Comparison of ENCODE assay signal across 10 cellular contexts in genomic region chrX:153647461-153648357, GRCh38. TPM values are rescaled to one million over a fixed set of nuclear protein-coding genes. Genes with fewer than 3 reads are reported as not detected.
DNase-seq lines count a peak whose midpoint lies in the region; ATAC-seq and TF ChIP-seq lines count a peak whose summit lies in the region.
"Had no signal": no experiment of that assay in that cellular context is flagged by ENCODE, and none has a peak within 500 bp of the region (broad histone marks: within the 10 kb centered on the region; RNA-seq: fewer than 3 reads in every experiment).

No MANE protein-coding gene starts in this region.

- H3K27me3 Mint-ChIP-seq in brain, result peaks cover 44% of the 10 kb centered on the region

- no peaks in the 10 kb centered on the region for H3K27me3 ChIP-seq in aorta (ENCODE audit: control insufficient read depth in 1 of 2, insufficient read depth in 2 of 2, low read length in 1 of 2)
- peaks cover 25% of the 10 kb centered on the region for H3K27me3 ChIP-seq in A673 (replicated peaks; ENCODE audit: insufficient read depth, low read depth, low read length, poor library complexity)

- peaks cover 0 to 26% (median 5%) of the 10 kb centered on the region in 5 experiments for H3K9me3 Mint-ChIP-seq in brain
- H3K9me3 Mint-ChIP-seq: central memory CD8-positive, alpha-beta T cell had no signal

- H3K27ac ChIP-seq in aorta (ENCODE audit: low read depth in 1 of 2, low read length in 2 of 2), result no peak overlapping the region
- H3K27ac ChIP-seq in A673 (ENCODE audit: low read depth, low read length, poor library complexity, severe bottlenecking), result no peak overlapping the region

- H3K4me3 Mint-ChIP-seq in brain, result peak overlapping the region in 3 of 5 experiments; percentile 31 to 66 (median 45)
- H3K4me3 Mint-ChIP-seq: central memory CD8-positive, alpha-beta T cell had no signal

- peaks cover 4% of the 10 kb centered on the region for H3K4me1 Mint-ChIP-seq in brain

- TF ChIP-seq CTCF in brain (conservative IDR thresholded peaks at IDR 0.05) (no peak), A673 (conservative IDR thresholded peaks at IDR 0.05; ENCODE audit: low read depth, low read length) (no peak)

- no TSS peak for BruUV-seq in A673 (replicated peaks; lab: Mats Ljungman, UMichigan)

- POLR2A ChIA-PET in A673 (lab: Charles Lee; ENCODE audit: low non-redundant PET), result no interaction called here

- ATAC-seq in left cardiac atrium (no peak), left ventricle myocardium superior (no peak), aorta (ENCODE audit: low FRiP score) (no peak), GM21576 (IDR thresholded peaks at IDR 0.05; ENCODE audit: unreplicated experiment) (no peak)

- CTCF ChIA-PET in A673 (lab: Charles Lee), result interaction anchor here (0.9 kb wide), 1 partner anchor 8 kb away, joined by 3 read pairs; no protein-coding TSS in a partner anchor

- intact Hi-C loops in left cardiac atrium (cut with DNase I), result loop anchor here in 1 of 2 donors (10.0 kb wide), 1 partner anchor 93 kb away; no protein-coding TSS in a partner anchor
- intact Hi-C loops in left ventricle myocardium superior (cut with micrococcal nuclease), result no loop called here
- intact Hi-C loops in aorta (cut with DNase I), result no loop called here
- intact Hi-C loops in A673 (cut with micrococcal nuclease; ENCODE audit: unreplicated experiment), result loop anchor here (1.0 to 2.0 kb wide), 2 partner anchors 21 to 77 kb away; partner anchors contain the start of genes ABCD1 and BCAP31

- H3K36me3 Mint-ChIP-seq in brain, result no peaks in the 10 kb centered on the region

- WGBS in aorta, 2 donors, result 6 to 37% methylated on average over 58 to 85 of the region's 85 CpGs

- H3K4me1 ChIP-seq in aorta (ENCODE audit: control insufficient read depth in 1 of 2, insufficient read depth in 2 of 2, low read length in 2 of 2) (no peaks in the 10 kb centered on the region), A673 (ENCODE audit: insufficient read depth, low read length, poor library complexity, severe bottlenecking) (no peaks in the 10 kb centered on the region)

- no peaks in the 10 kb centered on the region for H3K36me3 ChIP-seq in aorta (ENCODE audit: control insufficient read depth in 1 of 2, insufficient read depth in 2 of 2, low read length in 1 of 2)
- no peaks in the 10 kb centered on the region for H3K36me3 ChIP-seq in A673 (ENCODE audit: insufficient read depth, low read length, poor library complexity, severe bottlenecking)

- H3K4me3 ChIP-seq in aorta (ENCODE audit: low read length in 2 of 2) (no peak overlapping the region), A673 (ENCODE audit: low read depth, low read length, poor library complexity, severe bottlenecking) (no peak overlapping the region)

- H3K9me3 ChIP-seq in aorta (ENCODE audit: control insufficient read depth, low read length) (no peaks in the 10 kb centered on the region), A673 (ENCODE audit: low read depth, low read length, poor library complexity, severe bottlenecking) (no peaks in the 10 kb centered on the region)

- DNase-seq in left cardiac atrium, result peak; percentile 22
- no peak for DNase-seq in left ventricle myocardium superior
- DNase-seq in mesenteric fat pad (ENCODE audit: low spot score), result peak; percentile 87
- DNase-seq in aorta, result peak; percentile 35 to 70
- DNase-seq in H4 (ENCODE audit: low spot score), result no peak
- DNase-seq in A673 (ENCODE audit: low spot score), result no peak
- DNase-seq: AML-193 had no signal

- no peak overlapping the region for H3K27ac Mint-ChIP-seq in brain

RNA-seq across cellular contexts. Expression of gene DUSP9, which starts 0.7 kb away (rescaled TPM):
- total RNA-seq in left cardiac atrium (not detected), left ventricle myocardium superior (0.10 TPM), mesenteric fat pad (0.39 TPM), aorta (not detected), A673 (2021) (0.92 and 1.4 TPM in 2 replicates)
- polyA plus RNA-seq in brain (ENCODE audit: insufficient read depth, low read depth, low replicate concordance) (0.81 TPM), aorta (not detected)
- 1.3 and 3.2 TPM in 2 replicates for total RNA-seq in H4 (2014; rRNA removed; shearing (Covaris generic))

RNA-seq across cellular contexts. Expression of gene PNCK, which starts 25.9 kb away (rescaled TPM):
- total RNA-seq in left cardiac atrium (10 to 100 TPM in 1 of 2 donors, 1 to 10 TPM in 1; 9.7 to 14.6 TPM), left ventricle myocardium superior (14.5 TPM), mesenteric fat pad (1.4 TPM), aorta (1 to 10 TPM; 4.3 to 4.9 TPM), A673 (2021) (0.52 and 0.60 TPM in 2 replicates)
- polyA plus RNA-seq in brain (ENCODE audit: insufficient read depth, low read depth, low replicate concordance) (24.5 TPM), aorta (1 to 10 TPM in 1 of 2 donors, not detected in 1; 3.0 TPM)
- total RNA-seq in H4 (2014; rRNA removed; shearing (Covaris generic)), result 0.70 and 4.4 TPM in 2 replicates

RNA-seq across cellular contexts. Expression of gene SLC6A8, which starts 40.0 kb away (rescaled TPM):
- total RNA-seq in left cardiac atrium, result 100 to 1,000 TPM; 107 to 134 TPM
- 208 TPM for total RNA-seq in left ventricle myocardium superior
- 80.5 TPM for polyA plus RNA-seq in brain (ENCODE audit: insufficient read depth, low read depth, low replicate concordance)
- 45.9 TPM for total RNA-seq in mesenteric fat pad
- 10 to 100 TPM; 16.2 to 26.7 TPM for total RNA-seq in aorta
- 10 to 100 TPM; 13.9 to 14.7 TPM for polyA plus RNA-seq in aorta
- total RNA-seq in H4 (2014; rRNA removed; shearing (Covaris generic)), result 21.7 and 43.3 TPM in 2 replicates
- total RNA-seq in A673 (2021), result 41.4 and 49.8 TPM in 2 replicates

RNA-seq across cellular contexts. Expression of gene CCNQ, which starts 48.8 kb away (rescaled TPM):
- total RNA-seq in left cardiac atrium, result 10 to 100 TPM; 31.4 to 31.8 TPM
- 42.5 TPM for total RNA-seq in left ventricle myocardium superior
- polyA plus RNA-seq in brain (ENCODE audit: insufficient read depth, low read depth, low replicate concordance), result 32.1 TPM
- total RNA-seq in mesenteric fat pad, result 16.3 TPM
- total RNA-seq in aorta, result 10 to 100 TPM; 13.5 to 13.6 TPM
- polyA plus RNA-seq in aorta, result 10 to 100 TPM; 28.8 to 40.3 TPM
- total RNA-seq in H4 (2014; rRNA removed; shearing (Covaris generic)), result 31.4 and 36.2 TPM in 2 replicates
- total RNA-seq in A673 (2021), result 27.1 and 32.4 TPM in 2 replicates

Comparison
In these comparisons a context has a peak if more than half of its experiments do, and no peak if none do; other contexts are left out.
1. DNase-seq: peak in left cardiac atrium (single experiment), mesenteric fat pad (single experiment) and aorta (2 of 2); none in left ventricle myocardium superior (single experiment), H4 (single experiment) and A673 (single experiment).